24 cellular contexts compared by ENCODE assay signal in the genomic region with DNA sequence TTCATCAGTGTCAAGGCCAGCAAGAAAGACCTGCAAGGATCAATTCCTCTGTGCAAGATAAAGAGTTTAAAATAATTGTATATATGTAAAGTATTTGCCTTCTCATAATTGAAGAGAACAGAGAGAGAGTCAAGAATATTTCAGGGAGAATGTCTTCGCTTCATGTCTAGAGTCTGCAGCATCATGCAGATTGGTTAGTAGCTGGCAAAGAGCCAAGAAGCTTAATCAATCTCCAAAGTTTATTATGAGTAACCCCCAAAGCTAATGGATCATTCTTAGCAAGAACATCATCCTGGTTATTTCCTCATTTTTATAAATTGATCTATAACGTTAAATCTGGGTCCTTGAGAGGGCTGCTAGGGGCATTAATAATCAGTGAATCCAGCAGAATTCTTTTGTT.
"Had no signal": no experiment of that assay in that cellular context is flagged by ENCODE, and none has a peak within 500 bp of the region (broad histone marks: within the 10 kb centered on the region; RNA-seq: fewer than 3 reads in every experiment).

No MANE protein-coding gene starts in this region.

- H3K9me3 ChIP-seq: colonic mucosa, esophagus squamous epithelium, gastrocnemius medialis, heart right ventricle, left lung, lower lobe of right lung had no signal

- ATAC-seq: effector memory CD8-positive, alpha-beta T cell; esophagus mucosa; gastrocnemius medialis; heart right ventricle; left cardiac atrium; left lung; left ventricle myocardium superior; lower lobe of right lung; naive thymus-derived CD4-positive, alpha-beta T cell had no signal

- FAIRE-seq: endometrium, islet of Langerhans, keratinocyte had no signal

- DNase-seq: colonic mucosa; cortex of kidney; effector CD8-positive, alpha-beta T cell; effector memory CD8-positive, alpha-beta T cell; erythroblast; esophagus squamous epithelium; foreskin fibroblast; foreskin melanocyte; gastrocnemius medialis; glutamatergic neuron; heart right ventricle; hippocampal formation; left cardiac atrium; left lung; left ventricle myocardium superior; lower lobe of right lung; mesendoderm; midbrain; naive thymus-derived CD4-positive, alpha-beta T cell had no signal

- H3K4me3 ChIP-seq: colonic mucosa, esophagus squamous epithelium, gastrocnemius medialis, heart right ventricle, left lung, lower lobe of right lung had no signal

- H3K4me1 ChIP-seq: colonic mucosa, esophagus squamous epithelium, gastrocnemius medialis, heart right ventricle, left lung, lower lobe of right lung had no signal

- H3K27me3 ChIP-seq: colonic mucosa, gastrocnemius medialis, left lung had no signal

- H3K27ac ChIP-seq: colonic mucosa, epithelial cell of prostate, esophagus squamous epithelium, gastrocnemius medialis, heart right ventricle, left lung, lower lobe of right lung had no signal

- H3K36me3 ChIP-seq: colonic mucosa, esophagus squamous epithelium, gastrocnemius medialis, heart right ventricle, left lung, lower lobe of right lung had no signal
